Comparison of ENCODE assay signal across 1 cellular context in genomic region chr20:63893999-63894357, GRCh38.
TF ChIP-seq lines count a peak whose summit lies in the region.

No MANE protein-coding gene starts in this region.

TF ChIP-seq in endothelial cell of umbilical vein, 7 proteins besides CTCF, POLR2A, EP300 and RAD21 (continued from another document):
- TF ChIP-seq MAX (IDR thresholded peaks at IDR 0.05; ENCODE audit: insufficient read depth, insufficient read length) (no peak), MYC (IDR thresholded peaks at IDR 0.05; ENCODE audit: low read depth, low read length) (no peak), POLR2AphosphoS5 (IDR thresholded peaks at IDR 0.05; ENCODE audit: insufficient read depth, low read depth, low read length) (no peak), FOS (IDR thresholded peaks at IDR 0.05; ENCODE audit: borderline replicate concordance, insufficient read depth, low read length) (no peak)
TF ChIP-seq in endothelial cell of umbilical vein: peak in this region for 0.
